Comparison of ENCODE assay signal across 1 cellular context in the genomic region with DNA sequence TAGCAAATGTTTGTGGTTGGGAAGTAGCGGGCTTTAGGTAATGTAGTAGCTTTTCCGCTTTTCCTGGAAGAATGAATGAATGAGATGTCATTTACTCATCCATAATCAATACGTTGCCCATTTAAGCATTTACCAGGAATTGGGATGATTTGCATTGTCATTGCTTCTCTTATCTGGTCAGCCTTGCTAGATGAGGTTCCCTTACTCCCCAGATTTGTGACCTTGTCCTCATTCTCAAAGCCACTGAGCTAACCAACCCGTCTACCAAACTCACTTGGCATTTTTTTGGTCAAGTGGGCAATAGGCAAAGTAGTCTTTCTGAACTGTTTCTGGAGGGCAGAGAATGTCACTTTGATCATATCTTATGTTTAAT.
TF ChIP-seq lines count a peak whose summit lies in the region.

No MANE protein-coding gene starts in this region.

TF ChIP-seq in K562, 482 proteins besides CTCF, POLR2A, EP300 and RAD21:
- no peak for TF ChIP-seq SAFB (IDR thresholded peaks at IDR 0.05; ENCODE audit: borderline replicate concordance, low read depth, low read length)
- no peak for TF ChIP-seq TSC22D4 (tag; IDR thresholded peaks at IDR 0.05)
- TF ChIP-seq KDM5B (IDR thresholded peaks at IDR 0.05; ENCODE audit: insufficient replicate concordance, low read depth, low read length): peak; percentile 41
- no peak for TF ChIP-seq ZNF165 (CRISPR knock-in tag; IDR thresholded peaks at IDR 0.05; ENCODE audit: borderline replicate concordance)
- no peak for TF ChIP-seq MBD1 (CRISPR knock-in tag; IDR thresholded peaks at IDR 0.05)
- TF ChIP-seq NFE2 (IDR thresholded peaks at IDR 0.05; ENCODE audit: low read depth): peak; percentile 74
- peak; percentile 23; the same call in 1 of the 2 replicates for TF ChIP-seq MAFF (IDR thresholded peaks at IDR 0.05; ENCODE audit: low read length)
- TF ChIP-seq ZNF134 (CRISPR knock-in tag; conservative IDR thresholded peaks at IDR 0.05): no peak
- TF ChIP-seq KDM1A (IDR thresholded peaks at IDR 0.05): peak; percentile 32 to 34; a peak in 2 of 4 replicates
- TF ChIP-seq GABPA (tag; conservative IDR thresholded peaks at IDR 0.05; ENCODE audit: low read depth): no peak
- no peak for TF ChIP-seq HDAC1 (IDR thresholded peaks at IDR 0.05)
- TF ChIP-seq ATF1 (CRISPR knock-in tag; IDR thresholded peaks at IDR 0.05): no peak
- 0 out of 2 replicates have a peak, but pooled peaks have one; percentile 11 for TF ChIP-seq ATF1 (tag; IDR thresholded peaks at IDR 0.05)
- 0 out of 2 replicates have a peak, but pooled peaks have one; percentile 13 for TF ChIP-seq CBFA2T3 (IDR thresholded peaks at IDR 0.05)
- peak; percentile 29; the same call in 1 of the 2 replicates for TF ChIP-seq C11orf30 (IDR thresholded peaks at IDR 0.05; ENCODE audit: low read depth)
- TF ChIP-seq KLF13 (tag; IDR thresholded peaks at IDR 0.05; ENCODE audit: borderline replicate concordance, low read depth): 0 out of 2 replicates have a peak, but pooled peaks have one; percentile 9
- TF ChIP-seq TEAD1 (CRISPR knock-in tag; IDR thresholded peaks at IDR 0.05): no peak
- TF ChIP-seq PATZ1 (CRISPR knock-in tag; IDR thresholded peaks at IDR 0.05; ENCODE audit: borderline replicate concordance): 0 out of 2 replicates have a peak, but pooled peaks have one; percentile 8
- TF ChIP-seq MAFG (tag; conservative IDR thresholded peaks at IDR 0.05): peak; percentile 60; the same call in 1 of the 2 replicates
- TF ChIP-seq MYNN (IDR thresholded peaks at IDR 0.05): no peak
- TF ChIP-seq MYNN (CRISPR knock-in tag; IDR thresholded peaks at IDR 0.05): no peak
- TF ChIP-seq ZNF24 (IDR thresholded peaks at IDR 0.05): peak; percentile 80
- TF ChIP-seq RCOR1 (IDR thresholded peaks at IDR 0.05; ENCODE audit: borderline replicate concordance in 1 of 2, low read depth in 2 of 2, low read length in 2 of 2): peak in 1 of 2 experiments; percentile 62; a peak in 1 of 4 replicates
TF ChIP-seq in K562: peak in this region for 12.
